In the genomic region with DNA sequence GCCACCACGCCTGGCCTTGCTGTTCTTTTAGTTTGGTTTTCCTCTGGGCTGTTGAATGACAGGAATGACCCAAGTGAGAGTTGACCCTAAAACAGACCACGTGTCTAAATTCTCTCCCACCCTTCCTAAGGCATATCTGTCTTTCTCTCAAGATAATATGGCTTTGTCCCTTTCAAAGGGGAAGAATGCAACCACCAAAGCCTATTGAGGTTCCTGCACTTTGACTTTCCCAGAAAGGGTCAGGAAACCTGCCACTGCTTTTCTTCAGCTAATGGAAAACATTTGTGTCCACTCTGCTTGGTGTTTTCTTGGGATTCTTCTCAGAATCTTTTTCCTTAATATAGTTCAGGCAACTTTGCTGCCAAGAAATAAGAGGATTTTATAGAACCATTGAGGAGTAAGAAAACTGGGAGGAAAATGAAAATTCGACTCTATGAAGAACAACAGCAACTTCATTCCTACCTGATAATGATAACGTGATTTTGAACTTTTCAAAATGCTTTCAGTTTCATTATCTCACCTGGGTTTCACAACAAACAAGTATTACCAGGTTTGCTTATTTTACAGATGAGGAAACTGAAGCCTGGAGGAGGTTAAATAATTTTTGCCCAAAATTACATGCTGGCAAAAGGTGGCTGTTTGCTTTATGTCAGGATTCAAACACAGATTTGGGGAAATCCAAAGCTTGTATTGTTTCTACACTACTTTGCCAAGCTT, we compare ENCODE assay signal across 14 cellular contexts. TPM values are rescaled to one million over a fixed set of nuclear protein-coding genes. Genes with fewer than 3 reads are reported as not detected.
A peak's percentile ranks its signal among the peaks of the same experiment; 100 is the strongest.
DNase-seq lines count a peak whose midpoint lies in the region; ATAC-seq, FAIRE-seq and TF ChIP-seq lines count a peak whose summit lies in the region.
"Had no signal": no experiment of that assay in that cellular context is flagged by ENCODE, and none has a peak within 500 bp of the region (broad histone marks: within the 10 kb centered on the region; RNA-seq: fewer than 3 reads in every experiment).

No MANE protein-coding gene starts in this region.

- H3K27me3 ChIP-seq in GM23338 (ENCODE audit: insufficient read depth) (no peaks in the 10 kb centered on the region), keratinocyte (ENCODE audit: control insufficient read depth, extremely low read depth, insufficient read depth, low read length) (no peaks in the 10 kb centered on the region), skeletal muscle satellite cell (ENCODE audit: control insufficient read depth, insufficient read depth, low read length) (no peaks in the 10 kb centered on the region)
- H3K27me3 ChIP-seq: left lung, upper lobe of left lung had no signal

- H4K20me1 ChIP-seq in GM23338 (replicated peaks; ENCODE audit: insufficient read depth) (peaks cover 23% of the 10 kb centered on the region; the same call in 1 of the 2 replicates), keratinocyte (ENCODE audit: control insufficient read depth, extremely low read depth, insufficient read depth, low read length) (no peaks in the 10 kb centered on the region)

- H3K9me3 Mint-ChIP-seq in GM23338 (no peaks in the 10 kb centered on the region; the same call in 2 of the 3 replicates), WTC11 (peaks cover 5% of the 10 kb centered on the region; the same call in 1 of the 2 replicates)
- H3K9me3 Mint-ChIP-seq: effector memory CD8-positive, alpha-beta T cell had no signal

- H3K36me3 ChIP-seq in GM23338 (ENCODE audit: insufficient read depth), result no peaks in the 10 kb centered on the region
- no peaks in the 10 kb centered on the region for H3K36me3 ChIP-seq in keratinocyte (ENCODE audit: control insufficient read depth in 2 of 2, extremely low read depth in 1 of 2, insufficient read depth in 2 of 2, low read length in 2 of 2)
- H3K36me3 ChIP-seq in skeletal muscle satellite cell (ENCODE audit: insufficient read depth, low read length), result peaks cover 45% of the 10 kb centered on the region
- H3K36me3 ChIP-seq: left lung, upper lobe of left lung had no signal

- no peaks in the 10 kb centered on the region for H3K9me2 ChIP-seq in GM23338 (ENCODE audit: insufficient read depth)

- H3K79me2 ChIP-seq in GM23338 (replicated peaks; ENCODE audit: insufficient read depth), result peaks cover 100% of the 10 kb centered on the region
- no peaks in the 10 kb centered on the region for H3K79me2 ChIP-seq in keratinocyte (ENCODE audit: control insufficient read depth, insufficient read depth, low read length)

- dilution Hi-C loops in keratinocyte (cut with MboI; ENCODE audit: extremely low pct_ligation_motif_present, low sequenced_read_pairs), result no loop called here

- H3K4me3 Mint-ChIP-seq in GM23338 (no peak overlapping the region), WTC11 (0 out of 2 replicates have a peak overlapping the region, but pooled peaks have one; percentile 9)
- H3K4me3 Mint-ChIP-seq: effector memory CD8-positive, alpha-beta T cell had no signal

- H3K9me3 ChIP-seq in keratinocyte (ENCODE audit: control insufficient read depth, low read depth, low read length) (no peaks in the 10 kb centered on the region), skeletal muscle satellite cell (replicated peaks; ENCODE audit: low read length) (no peaks in the 10 kb centered on the region)
- H3K9me3 ChIP-seq: left lung, upper lobe of left lung had no signal

- POLR2A ChIA-PET in WTC11 (lab: Charles Lee), result interaction anchor here (0.7 kb wide), 1 partner anchor 432 kb away, joined by 6 read pairs; no protein-coding TSS in a partner anchor

- DNase-seq in GM23338 (ENCODE audit: low spot score) (no peak), WTC11 (ENCODE audit: low spot score) (no peak), keratinocyte (ENCODE audit: low read depth, low spot score) (no peak), NCI-H524 treated with DMSO at 0.1 percent for 48 hours (lab: John Stamatoyannopoulos, UW) (no peak), cerebellar nuclear complex (lab: John Stamatoyannopoulos, UW) (no peak)
- no peak for DNase-seq in activated CD8-positive, alpha-beta memory T cell treated with anti-CD3 and anti-CD28 coated beads for 24 hours
- DNase-seq: effector memory CD8-positive, alpha-beta T cell; left lung; MV-4-11; stimulated activated CD4-positive, alpha-beta T cell treated with anti-CD3 and anti-CD28 coated beads, Interleukin-12 subunit alpha, Interleukin-12 subunit beta, amount 100 ng/mL, for 4 hours; upper lobe of left lung had no signal

- H3K9ac ChIP-seq in keratinocyte (ENCODE audit: control insufficient read depth, extremely low read depth, insufficient read depth, low read length), result no peak overlapping the region
- H3K9ac ChIP-seq in skeletal muscle satellite cell (ENCODE audit: low read depth, low read length), result peak overlapping the region; percentile 36

- H3K27ac Mint-ChIP-seq in GM23338, result peak overlapping the region; percentile 57; the same call in 1 of the 2 replicates
- peak overlapping the region; percentile 86 for H3K27ac Mint-ChIP-seq in WTC11
- H3K27ac Mint-ChIP-seq: effector memory CD8-positive, alpha-beta T cell had no signal

- no peaks in the 10 kb centered on the region for H3K9me1 ChIP-seq in keratinocyte (ENCODE audit: control insufficient read depth, extremely low read depth, insufficient read depth, low read length)

- CTCF ChIA-PET in WTC11 (lab: Charles Lee), result no interaction called here

- peak overlapping the region; percentile 59 for H3K4me2 ChIP-seq in GM23338
- peak overlapping the region; percentile 16 for H3K4me2 ChIP-seq in keratinocyte (ENCODE audit: control insufficient read depth, extremely low read depth, insufficient read depth, low read depth, low read length)
- peak overlapping the region; percentile 84 for H3K4me2 ChIP-seq in skeletal muscle satellite cell (ENCODE audit: low read length)

- no peak for TF ChIP-seq CTCF in GM23338 (conservative IDR thresholded peaks at IDR 0.05; ENCODE audit: low read depth in 2 of 2)
- TF ChIP-seq CTCF in WTC11 (IDR thresholded peaks at IDR 0.05), result no peak
- TF ChIP-seq CTCF in keratinocyte (optimal IDR thresholded peaks at IDR 0.05 in 1 of 3, IDR thresholded peaks at IDR 0.05 in 1 of 3, conservative IDR thresholded peaks at IDR 0.05 in 1 of 3; ENCODE audit: extremely low read depth in 1 of 3, insufficient read depth in 2 of 3, low read length in 3 of 3), result no peak

- no peak overlapping the region for H2AFZ ChIP-seq in GM23338
- no peak overlapping the region for H2AFZ ChIP-seq in keratinocyte (ENCODE audit: control insufficient read depth, low read length)

- H3K4me1 ChIP-seq in GM23338 (ENCODE audit: insufficient read depth) (peaks cover 83% of the 10 kb centered on the region), keratinocyte (ENCODE audit: control insufficient read depth, extremely low read depth, insufficient read depth, low read length) (no peaks in the 10 kb centered on the region), skeletal muscle satellite cell (ENCODE audit: control insufficient read depth, insufficient read depth, low read length) (peaks cover 41% of the 10 kb centered on the region)

- no peak for FAIRE-seq in keratinocyte (lab: Jason Lieb, UNC)

- H3K27ac ChIP-seq in GM23338 (ENCODE audit: low read depth) (peak overlapping the region; percentile 78; the same call in 1 of the 2 replicates), keratinocyte (ENCODE audit: control insufficient read depth, insufficient read depth, low read length) (no peak overlapping the region)

- H3K4me1 Mint-ChIP-seq in GM23338 (peaks cover 73% of the 10 kb centered on the region), WTC11 (peaks cover 87% of the 10 kb centered on the region)

- H3F3A ChIP-seq in GM23338 (replicated peaks; ENCODE audit: low read depth), result 0 out of 2 replicates have a peak, but pooled peaks cover 8% of the 10 kb centered on the region

- H3K36me3 Mint-ChIP-seq in GM23338 (ENCODE audit: low read depth) (peaks cover 13% of the 10 kb centered on the region), WTC11 (peaks cover 5% of the 10 kb centered on the region)

- H3K27me3 Mint-ChIP-seq in GM23338 (ENCODE audit: insufficient read depth, low read depth, poor library complexity) (no peaks in the 10 kb centered on the region), WTC11 (ENCODE audit: low read depth) (no peaks in the 10 kb centered on the region)

- peak overlapping the region; percentile 27; the same call in 1 of the 2 replicates for H3K4me3 ChIP-seq in GM23338
- H3K4me3 ChIP-seq in keratinocyte (ENCODE audit: control insufficient read depth in 2 of 3, extremely low read depth in 1 of 3, insufficient read depth in 2 of 3, low read depth in 1 of 3, low read length in 3 of 3), result no peak overlapping the region
- peak overlapping the region; percentile 3 for H3K4me3 ChIP-seq in skeletal muscle satellite cell (ENCODE audit: low read length)

- ATAC-seq in GM23338 (no peak), WTC11 (no peak), GM21619 (IDR thresholded peaks at IDR 0.05; ENCODE audit: unreplicated experiment) (no peak)
- ATAC-seq: effector memory CD8-positive, alpha-beta T cell; left lung had no signal

TF ChIP-seq in GM23338, 12 proteins besides CTCF, POLR2A, EP300 and RAD21 (continues in another document):
- no peak for TF ChIP-seq CREB1 (CRISPR knock-in tag; IDR thresholded peaks at IDR 0.05; ENCODE audit: low read depth)
- no peak for TF ChIP-seq EZH2phosphoT487 (IDR thresholded peaks at IDR 0.05; ENCODE audit: unreplicated experiment)
- no peak for TF ChIP-seq NANOG (IDR thresholded peaks at IDR 0.05; ENCODE audit: borderline replicate concordance)
- no peak for TF ChIP-seq EZH2 (IDR thresholded peaks at IDR 0.05; ENCODE audit: low read depth, unreplicated experiment)
- no peak for TF ChIP-seq JUNB (IDR thresholded peaks at IDR 0.05; ENCODE audit: unreplicated experiment)

TF ChIP-seq in WTC11, 78 proteins besides CTCF, POLR2A, EP300 and RAD21:
- TF ChIP-seq ZNF423 (CRISPR knock-in tag; IDR thresholded peaks at IDR 0.05) (no peak), MYBL2 (CRISPR knock-in tag; IDR thresholded peaks at IDR 0.05) (no peak)

RNA-seq across cellular contexts. Expression of a gene that starts 6.9 kb away (rescaled TPM):
- 49.0 and 61.9 TPM in 2 replicates for total RNA-seq in GM23338 (2014; rRNA removed; shearing (Covaris generic))
- 41.9 and 42.2 TPM in 2 replicates for polyA plus RNA-seq in GM23338 (2016; fragmentation: Nextera tagmentation; extraction: Ambion mirVana)
- total RNA-seq in WTC11 (2021), result 28.2 to 31.0 TPM (median 28.8 TPM) in 3 replicates
- 4.0 to 5.3 TPM (median 4.3 TPM) in 3 replicates for polyA plus RNA-seq in keratinocyte
- polyA plus RNA-seq in keratinocyte (2011; ENCODE audit: low read depth), result 1.6 TPM
- polyA plus RNA-seq in keratinocyte (2011; cell fraction: cytosol; rRNA removed), result 1.7 and 2.3 TPM in 2 replicates
- polyA plus RNA-seq in keratinocyte (2011; cell fraction: nucleus; rRNA removed), result 6.1 and 6.2 TPM in 2 replicates
- 2.6 and 3.8 TPM in 2 replicates for polyA plus RNA-seq in keratinocyte (2012; ENCODE audit: low replicate concordance)
- 3.4 to 5.1 TPM (median 4.8 TPM) in 3 replicates for polyA minus RNA-seq in keratinocyte
- 1.7 TPM for polyA minus RNA-seq in keratinocyte (2011; cell fraction: cytosol; rRNA and poly(A)+ RNA removed)
- polyA minus RNA-seq in keratinocyte (2011; cell fraction: nucleus; rRNA and poly(A)+ RNA removed), result 5.1 and 5.2 TPM in 2 replicates
- 66.9 and 198 TPM in 2 replicates for total RNA-seq in skeletal muscle satellite cell (2012; rRNA removed)
- total RNA-seq: T-helper 1 cell treated with Interleukin-12 subunit alpha and Interleukin-12 subunit beta and Interleukin-4 antibody, amounts not matched to agents 30 ng/mL and 1 ng/mL, for 36 hours had no signal

Comparison
In these comparisons a context has a peak if more than half of its experiments do, and no peak if none do; other contexts are left out.
1. H3K4me2 ChIP-seq: peak in every context shown above with its lines; median percentile 84 in skeletal muscle satellite cell; 59 in GM23338; 16 in keratinocyte.
2. H3K4me3 ChIP-seq: peak in GM23338 (single experiment) and skeletal muscle satellite cell (single experiment); none in keratinocyte (0 of 3).